ENCODE assay signal across 22 cellular contexts in the genomic region with DNA sequence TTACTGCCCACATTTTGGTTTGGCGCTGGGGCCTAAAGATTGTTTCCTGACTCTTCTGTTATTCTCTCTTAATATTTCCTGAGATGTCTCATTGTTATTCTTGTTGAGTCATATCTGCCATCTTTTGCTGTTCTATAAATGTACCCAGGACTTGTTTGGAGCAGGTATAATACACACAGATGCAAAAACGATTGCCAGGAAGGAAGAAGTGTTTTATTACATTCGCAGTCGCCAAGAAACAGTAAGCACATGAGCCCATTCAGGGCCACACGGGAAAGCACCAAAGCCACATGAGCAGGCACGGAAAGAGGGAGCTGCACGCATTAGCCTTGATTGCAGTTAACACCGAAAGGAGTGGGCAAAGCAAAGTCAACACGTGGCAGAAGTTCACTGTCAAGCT.
A peak's percentile ranks its signal among the peaks of the same experiment; 100 is the strongest.
DNase-seq lines count a peak whose midpoint lies in the region; ATAC-seq and TF ChIP-seq lines count a peak whose summit lies in the region.
"Had no signal": no experiment of that assay in that cellular context is flagged by ENCODE, and none has a peak within 500 bp of the region (broad histone marks: within the 10 kb centered on the region; RNA-seq: fewer than 3 reads in every experiment).

No MANE protein-coding gene starts in this region.

- H3K4me2 ChIP-seq in mammary epithelial cell (ENCODE audit: insufficient read depth, low read depth, low read length) (no peak overlapping the region), mesenchymal stem cell (ENCODE audit: low read length, poor library complexity, severe bottlenecking) (no peak overlapping the region)
- H3K4me2 ChIP-seq: BLaER1 treated with 17β-estradiol and CSF1 and Interleukin-3, amounts not matched to agents 10 nM and 100 nM had no signal

- no peak overlapping the region for H3K14ac ChIP-seq in mesenchymal stem cell (ENCODE audit: low read length in 2 of 2)

- no peak overlapping the region for H2BK12ac ChIP-seq in mesenchymal stem cell (ENCODE audit: low read length in 2 of 2)

- no peak overlapping the region for H3K27ac ChIP-seq in mammary epithelial cell (ENCODE audit: insufficient read depth, low read depth, low read length)
- no peak overlapping the region for H3K27ac ChIP-seq in brain microvascular endothelial cell
- no peak overlapping the region for H3K27ac ChIP-seq in mesenchymal stem cell (ENCODE audit: low read length, poor library complexity, severe bottlenecking)
- H3K27ac ChIP-seq: 22Rv1; BLaER1 treated with 17β-estradiol and CSF1 and Interleukin-3, amounts not matched to agents 10 nM and 100 nM; pancreas; skin epidermis; WERI-Rb-1 had no signal

- 55% methylated on average over 2 of the region's 9 CpGs for WGBS in mammary epithelial cell (ENCODE audit: low coverage, missing lambda C conversion rate)
- 80% methylated on average over 8 of the region's 9 CpGs for WGBS in mesenchymal stem cell

- H3K4me3 ChIP-seq in mammary epithelial cell (replicated peaks in 1 of 3; ENCODE audit: insufficient read depth in 1 of 3, low read depth in 2 of 3, low read length in 3 of 3) = no peak overlapping the region
- no peak overlapping the region for H3K4me3 ChIP-seq in brain microvascular endothelial cell (ENCODE audit: low read depth, low read length)
- no peak overlapping the region for H3K4me3 ChIP-seq in mesenchymal stem cell (ENCODE audit: insufficient read depth in 1 of 2, low read depth in 1 of 2, low read length in 2 of 2)
- H3K4me3 ChIP-seq: BLaER1 treated with 17β-estradiol and CSF1 and Interleukin-3, amounts not matched to agents 10 nM and 100 nM; gastrocnemius medialis; pancreas; skin epidermis had no signal

- H2AFZ ChIP-seq in mammary epithelial cell (ENCODE audit: low read depth, low read length) = no peak overlapping the region
- no peak overlapping the region for H2AFZ ChIP-seq in mesenchymal stem cell (ENCODE audit: low read depth, low read length)

- H3K9ac ChIP-seq in mammary epithelial cell (ENCODE audit: insufficient read depth, low read length) (no peak overlapping the region), mesenchymal stem cell (ENCODE audit: low read length) (no peak overlapping the region)
- H3K9ac ChIP-seq: BLaER1 treated with 17β-estradiol and CSF1 and Interleukin-3, amounts not matched to agents 10 nM and 100 nM had no signal

- H3K18ac ChIP-seq in mesenchymal stem cell (ENCODE audit: low read depth in 1 of 2, low read length in 2 of 2) = no peak overlapping the region

- H3K4me1 ChIP-seq in mammary epithelial cell (ENCODE audit: insufficient read depth, low read length) (no peaks in the 10 kb centered on the region), mesenchymal stem cell (ENCODE audit: control insufficient read depth, insufficient read depth, low read depth, low read length) (peaks cover 2% of the 10 kb centered on the region)
- H3K4me1 ChIP-seq: gastrocnemius medialis, pancreas had no signal

- BruUV-seq in MCF 10A (replicated peaks; lab: Mats Ljungman, UMichigan) = no TSS peak
- BruUV-seq in mammary epithelial cell (replicated peaks; lab: Mats Ljungman, UMichigan) = no TSS peak

- H2BK5ac ChIP-seq in mesenchymal stem cell (ENCODE audit: low read depth, low read length, poor library complexity, severe bottlenecking) = no peak overlapping the region

- TF ChIP-seq CTCF in MCF 10A (IDR thresholded peaks at IDR 0.05; ENCODE audit: unreplicated experiment) = no peak
- no peak for TF ChIP-seq CTCF in mammary epithelial cell (conservative IDR thresholded peaks at IDR 0.05 in 1 of 2, IDR thresholded peaks at IDR 0.05 in 1 of 2; ENCODE audit: extremely low read depth in 1 of 2, insufficient read depth in 1 of 2, low read depth in 1 of 2, low read length in 2 of 2)
- TF ChIP-seq CTCF in brain microvascular endothelial cell (IDR thresholded peaks at IDR 0.05; ENCODE audit: low read depth, low read length, missing control alignments) = peak; percentile 12

- no peak overlapping the region for H3K27ac Mint-ChIP-seq in MCF 10A (ENCODE audit: low read depth, unreplicated experiment)
- H3K27ac Mint-ChIP-seq: activated CD8-positive, alpha-beta T cell treated with anti-CD3 and anti-CD28 coated beads, Interleukin-2, amount 10 ng/mL, durations not matched to agents 7 days and 5 days; type B pancreatic cell had no signal

- H3K9me3 ChIP-seq in mammary epithelial cell (replicated peaks; ENCODE audit: insufficient read depth, low read length) (peaks cover 22% of the 10 kb centered on the region), mesenchymal stem cell (ENCODE audit: control insufficient read depth, low read length) (no peaks in the 10 kb centered on the region)
- H3K9me3 ChIP-seq: gastrocnemius medialis, pancreas had no signal

- no peak overlapping the region for H2BK15ac ChIP-seq in mesenchymal stem cell (ENCODE audit: low read depth, poor library complexity, severe bottlenecking)

- no peak overlapping the region for H4K91ac ChIP-seq in mesenchymal stem cell (ENCODE audit: low read length)

- no peak overlapping the region for H2AK5ac ChIP-seq in mesenchymal stem cell (ENCODE audit: low read length, severe bottlenecking)

- in situ Hi-C loops in mammary epithelial cell (cut with MboI; ENCODE audit: low sequenced_read_pairs in 2 of 2) (no loop called here), brain microvascular endothelial cell (cut with HindIII; ENCODE audit: low pct_ligation_motif_present, low sequenced_read_pairs) (no loop called here)

- no peak overlapping the region for H3K4ac ChIP-seq in mesenchymal stem cell (ENCODE audit: low read depth in 1 of 2, low read length in 2 of 2)

- H3K27me3 Mint-ChIP-seq in MCF 10A (ENCODE audit: insufficient read depth, unreplicated experiment) = no peaks in the 10 kb centered on the region
- H3K27me3 Mint-ChIP-seq: type B pancreatic cell had no signal

- H3K9me3 Mint-ChIP-seq in MCF 10A (ENCODE audit: unreplicated experiment) = peaks cover 4% of the 10 kb centered on the region

- no peak overlapping the region for H3K23ac ChIP-seq in mesenchymal stem cell (ENCODE audit: low read length in 2 of 2)

- intact Hi-C loops in MCF 10A (cut with micrococcal nuclease) (no loop called here), mammary epithelial cell (cut with micrococcal nuclease) (no loop called here)

- no peaks in the 10 kb centered on the region for H3K4me1 Mint-ChIP-seq in MCF 10A (ENCODE audit: insufficient read depth, unreplicated experiment)

- CTCF ChIA-PET in MCF 10A (lab: Yijun Ruan, JAX) = no interaction called here
- CTCF ChIA-PET in mammary epithelial cell (lab: Charles Lee; ENCODE audit: low non-redundant PET) = no interaction called here

- H4K20me1 ChIP-seq in mammary epithelial cell (ENCODE audit: insufficient read depth, low read length) = no peaks in the 10 kb centered on the region
- H4K20me1 ChIP-seq: BLaER1 treated with 17β-estradiol and CSF1 and Interleukin-3, amounts not matched to agents 10 nM and 100 nM had no signal

- dilution Hi-C loops in mammary epithelial cell (cut with HindIII; ENCODE audit: low sequenced_read_pairs) = no loop called here

- H3K36me3 Mint-ChIP-seq in MCF 10A (ENCODE audit: insufficient read depth, unreplicated experiment) = no peaks in the 10 kb centered on the region
- H3K36me3 Mint-ChIP-seq: type B pancreatic cell had no signal

- H3K79me2 ChIP-seq in mammary epithelial cell (ENCODE audit: insufficient read depth, low read length) = no peaks in the 10 kb centered on the region

- POLR2A ChIA-PET in MCF 10A (lab: Yijun Ruan, JAX) = interaction anchor here (1.7 kb wide), 1 partner anchor 38 kb away, joined by 4 read pairs; no protein-coding TSS in a partner anchor

- no peak overlapping the region for H3K4me3 Mint-ChIP-seq in MCF 10A (ENCODE audit: unreplicated experiment)
- H3K4me3 Mint-ChIP-seq: activated CD8-positive, alpha-beta T cell treated with anti-CD3 and anti-CD28 coated beads, Interleukin-2, amount 10 ng/mL, durations not matched to agents 7 days and 5 days; type B pancreatic cell had no signal

- no peaks in the 10 kb centered on the region for H3K79me1 ChIP-seq in mesenchymal stem cell (replicated peaks; ENCODE audit: low read length, poor library complexity, severe bottlenecking)

- no peaks in the 10 kb centered on the region for H3K36me3 ChIP-seq in mammary epithelial cell (ENCODE audit: insufficient read depth, low read length)
- H3K36me3 ChIP-seq in brain microvascular endothelial cell (replicated peaks) = no peaks in the 10 kb centered on the region
- no peaks in the 10 kb centered on the region for H3K36me3 ChIP-seq in mesenchymal stem cell (ENCODE audit: control insufficient read depth in 1 of 2, insufficient read depth in 2 of 2, low read depth in 1 of 2, low read length in 2 of 2)
- H3K36me3 ChIP-seq: gastrocnemius medialis, pancreas, WERI-Rb-1 had no signal

- no peak overlapping the region for H2BK120ac ChIP-seq in mesenchymal stem cell (ENCODE audit: low read depth, low read length)

- peak; percentile 46 for ATAC-seq in HG03432 (IDR thresholded peaks at IDR 0.05; ENCODE audit: unreplicated experiment)
- ATAC-seq: activated CD8-positive, alpha-beta T cell treated with anti-CD3 and anti-CD28 coated beads, Interleukin-2, amount 10 ng/mL, durations not matched to agents 7 days and 5 days; left ventricle myocardium superior; pancreas had no signal

- no peak overlapping the region for H4K8ac ChIP-seq in mesenchymal stem cell (ENCODE audit: low read length)

- DNase-seq in MCF 10A (ENCODE audit: unreplicated experiment) (peak; percentile 21), mammary epithelial cell (no peak), brain microvascular endothelial cell (peak; percentile 35), AG20443 (ENCODE audit: low spot score) (no peak), mesenchymal stem cell (no peak), NCI-H1694 (lab: John Stamatoyannopoulos, UW) (no peak)
- DNase-seq in central memory CD4-positive, alpha-beta T cell = no peak
- DNase-seq: activated CD8-positive, alpha-beta T cell treated with anti-CD3 and anti-CD28 coated beads, Interleukin-2, amount 10 ng/mL, durations not matched to agents 7 days and 5 days; DMS53; gastrocnemius medialis; HCEC 1CT; left ventricle myocardium superior; NCI-H1436 treated with DMSO at 0.1 percent for 48 hours; NCI-H226; pancreas; stimulated activated naive CD4-positive, alpha-beta T cell treated with Interleukin-2 at 50 U/mL for 16 hours; WERI-Rb-1 had no signal

- H3K27me3 ChIP-seq in mammary epithelial cell (ENCODE audit: insufficient read depth, low read length) (no peaks in the 10 kb centered on the region), brain microvascular endothelial cell (replicated peaks) (no peaks in the 10 kb centered on the region), mesenchymal stem cell (ENCODE audit: control insufficient read depth in 1 of 2, insufficient read depth in 1 of 2, low read length in 2 of 2) (no peaks in the 10 kb centered on the region)
- H3K27me3 ChIP-seq: BLaER1 treated with 17β-estradiol and CSF1 and Interleukin-3, amounts not matched to agents 10 nM and 100 nM; gastrocnemius medialis; pancreas had no signal

Comparison
In these comparisons a context has a peak if more than half of its experiments do, and no peak if none do; other contexts are left out.
1. DNase-seq: peak in MCF 10A (single experiment) and brain microvascular endothelial cell (single experiment); none in mammary epithelial cell (single experiment), central memory CD4-positive, alpha-beta T cell (single experiment), AG20443 (single experiment), mesenchymal stem cell (single experiment) and NCI-H1694 (single experiment).